Comparison of ENCODE assay signal across 22 cellular contexts in genomic region chr4:38111024-38111423, GRCh38.
DNase-seq lines count a peak whose midpoint lies in the region; ATAC-seq and TF ChIP-seq lines count a peak whose summit lies in the region.
"Had no signal": no experiment of that assay in that cellular context is flagged by ENCODE, and none has a peak within 500 bp of the region (broad histone marks: within the 10 kb centered on the region; RNA-seq: fewer than 3 reads in every experiment).

No MANE protein-coding gene starts in this region.

- H3K4me3 ChIP-seq in WERI-Rb-1 (ENCODE audit: low read depth, low read length) (no peak overlapping the region), PC-9 (no peak overlapping the region)
- H3K4me3 ChIP-seq: A549, Peyer's patch had no signal

- no peaks in the 10 kb centered on the region for H3K27me3 Mint-ChIP-seq in WTC11 (ENCODE audit: low read depth)
- H3K27me3 Mint-ChIP-seq in nephron progenitor cell (ENCODE audit: low read depth, poor library complexity), result no peaks in the 10 kb centered on the region
- H3K27me3 Mint-ChIP-seq: B cell, IgD-negative memory B cell had no signal

- no peak for TF ChIP-seq CTCF in WTC11 (IDR thresholded peaks at IDR 0.05)
- TF ChIP-seq CTCF in nephron progenitor cell (IDR thresholded peaks at IDR 0.05), result no peak
- no peak for TF ChIP-seq CTCF in WERI-Rb-1 (IDR thresholded peaks at IDR 0.05; ENCODE audit: low read depth, low read length)
- no peak for TF ChIP-seq CTCF in PC-9 (conservative IDR thresholded peaks at IDR 0.05)

- peaks cover 3% of the 10 kb centered on the region; the same call in 1 of the 2 replicates for H3F3A ChIP-seq in PC-9 (ENCODE audit: insufficient read depth, low read depth)

- peaks cover 63% of the 10 kb centered on the region for H3K4me1 Mint-ChIP-seq in WTC11
- peaks cover 96% of the 10 kb centered on the region for H3K4me1 Mint-ChIP-seq in nephron progenitor cell
- H3K4me1 Mint-ChIP-seq: B cell, IgD-negative memory B cell had no signal

- ATAC-seq in WTC11, result no peak
- ATAC-seq: A549 had no signal

- no peak overlapping the region for H3K27ac ChIP-seq in WERI-Rb-1
- H3K27ac ChIP-seq in PC-9, result no peak overlapping the region
- H3K27ac ChIP-seq: A549, Peyer's patch had no signal

- no peaks in the 10 kb centered on the region for H4K20me1 ChIP-seq in PC-9 (ENCODE audit: insufficient read depth)

- no peaks in the 10 kb centered on the region for H3K9me2 ChIP-seq in PC-9 (ENCODE audit: insufficient read depth)

- H3K9me3 ChIP-seq in WERI-Rb-1 (ENCODE audit: severe bottlenecking) (no peaks in the 10 kb centered on the region), PC-9 (ENCODE audit: insufficient read depth, low read depth) (no peaks in the 10 kb centered on the region)
- H3K9me3 ChIP-seq: A549, Peyer's patch had no signal

- no peak overlapping the region for H2AFZ ChIP-seq in PC-9

- H3K9me3 Mint-ChIP-seq in WTC11, result no peaks in the 10 kb centered on the region
- H3K9me3 Mint-ChIP-seq in nephron progenitor cell, result no peaks in the 10 kb centered on the region
- H3K9me3 Mint-ChIP-seq: CD14-positive monocyte, H9, HFFc6, IgD-negative memory B cell had no signal

- intact Hi-C loops in PC-9 (cut with micrococcal nuclease; ENCODE audit: unreplicated experiment), result no loop called here

- H3K36me3 Mint-ChIP-seq in WTC11 (peaks cover 26% of the 10 kb centered on the region), nephron progenitor cell (ENCODE audit: low read depth) (peaks cover 27% of the 10 kb centered on the region)

- peak; percentile 18 for DNase-seq in EH (ENCODE audit: low read depth)
- DNase-seq in HT1080 (ENCODE audit: low read depth), result peak; percentile 8
- DNase-seq in WTC11 (ENCODE audit: low spot score), result no peak
- no peak for DNase-seq in nephron progenitor cell
- no peak for DNase-seq in H4 (ENCODE audit: low spot score)
- no peak for DNase-seq in WERI-Rb-1
- no peak for DNase-seq in PC-9
- DNase-seq: DMS53, H9, HFFc6, Karpas-422, NCI-H1048, NCI-H1417 treated with DMSO at 0.1 percent for 48 hours, NCI-H187 treated with DMSO at 0.1 percent for 48 hours, NCI-H2227 treated with DMSO at 0.1 percent for 48 hours, NCI-H510A treated with DMSO at 0.1 percent for 48 hours, NCI-H748 treated with DMSO at 0.1 percent for 48 hours, Peyer's patch had no signal

- no TSS peak for BruUV-seq in PC-9 (replicated peaks; lab: Mats Ljungman, UMichigan)

- no peaks in the 10 kb centered on the region for H3K79me2 ChIP-seq in PC-9 (ENCODE audit: low read depth)

- CTCF ChIA-PET in WTC11 (lab: Charles Lee), result interaction anchor here (1.0 to 5.5 kb wide), 4 partner anchors 9 to 42 kb away, joined by 3 to 42 read pairs (median 3); no protein-coding TSS in a partner anchor
- CTCF ChIA-PET in PC-9 (lab: Charles Lee), result interaction anchor here (0.6 kb wide), 3 partner anchors 9 to 1075 kb away, joined by 5 read pairs; no protein-coding TSS in a partner anchor

- peaks cover 8% of the 10 kb centered on the region for H3K36me3 ChIP-seq in WERI-Rb-1
- H3K36me3 ChIP-seq in PC-9 (ENCODE audit: low read depth), result no peaks in the 10 kb centered on the region

- H3K4me1 ChIP-seq in PC-9 (replicated peaks; ENCODE audit: insufficient read depth), result no peaks in the 10 kb centered on the region
- H3K4me1 ChIP-seq: A549 had no signal

- H3K4me2 ChIP-seq in PC-9, result no peak overlapping the region
- H3K4me2 ChIP-seq: A549 had no signal

- H3K27ac Mint-ChIP-seq in WTC11 (peak overlapping the region; percentile 75), nephron progenitor cell (no peak overlapping the region)
- H3K27ac Mint-ChIP-seq: B cell, HFFc6, IgD-negative memory B cell had no signal

- no peaks in the 10 kb centered on the region for H3K27me3 ChIP-seq in WERI-Rb-1 (ENCODE audit: insufficient read depth, low read depth, severe bottlenecking)
- no peaks in the 10 kb centered on the region for H3K27me3 ChIP-seq in PC-9 (ENCODE audit: insufficient read depth, low read depth)
- H3K27me3 ChIP-seq: Peyer's patch had no signal

- POLR2A ChIA-PET in WTC11 (lab: Charles Lee), result no interaction called here
- POLR2A ChIA-PET in PC-9 (lab: Charles Lee; ENCODE audit: unreplicated experiment), result no interaction called here

- H3K4me3 Mint-ChIP-seq in WTC11 (no peak overlapping the region), nephron progenitor cell (peak overlapping the region; percentile 52)
- H3K4me3 Mint-ChIP-seq: B cell, CD14-positive monocyte, H9, HFFc6, IgD-negative memory B cell had no signal

TF ChIP-seq in WTC11, 78 proteins besides CTCF, POLR2A, EP300 and RAD21:
- TF ChIP-seq, protein P1, sequence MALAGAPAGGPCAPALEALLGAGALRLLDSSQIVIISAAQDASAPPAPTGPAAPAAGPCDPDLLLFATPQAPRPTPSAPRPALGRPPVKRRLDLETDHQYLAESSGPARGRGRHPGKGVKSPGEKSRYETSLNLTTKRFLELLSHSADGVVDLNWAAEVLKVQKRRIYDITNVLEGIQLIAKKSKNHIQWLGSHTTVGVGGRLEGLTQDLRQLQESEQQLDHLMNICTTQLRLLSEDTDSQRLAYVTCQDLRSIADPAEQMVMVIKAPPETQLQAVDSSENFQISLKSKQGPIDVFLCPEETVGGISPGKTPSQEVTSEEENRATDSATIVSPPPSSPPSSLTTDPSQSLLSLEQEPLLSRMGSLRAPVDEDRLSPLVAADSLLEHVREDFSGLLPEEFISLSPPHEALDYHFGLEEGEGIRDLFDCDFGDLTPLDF (CRISPR knock-in tag; IDR thresholded peaks at IDR 0.05), result no peak
- TF ChIP-seq ELF4 (CRISPR knock-in tag; IDR thresholded peaks at IDR 0.05; ENCODE audit: low read depth) (no peak), ATF3 (CRISPR knock-in tag; conservative IDR thresholded peaks at IDR 0.05) (no peak), ZNF263 (CRISPR knock-in tag; IDR thresholded peaks at IDR 0.05; ENCODE audit: low read depth) (no peak), PREB (CRISPR knock-in tag; IDR thresholded peaks at IDR 0.05; ENCODE audit: borderline replicate concordance) (no peak), TCF7 (CRISPR knock-in tag; IDR thresholded peaks at IDR 0.05; ENCODE audit: low read depth) (no peak), AR (CRISPR knock-in tag; IDR thresholded peaks at IDR 0.05) (no peak), ETV6 (CRISPR knock-in tag; IDR thresholded peaks at IDR 0.05) (no peak), RORB (CRISPR knock-in tag; IDR thresholded peaks at IDR 0.05) (no peak), NFYB (CRISPR knock-in tag; conservative IDR thresholded peaks at IDR 0.05; ENCODE audit: low read depth) (no peak)
- TF ChIP-seq, protein P2, sequence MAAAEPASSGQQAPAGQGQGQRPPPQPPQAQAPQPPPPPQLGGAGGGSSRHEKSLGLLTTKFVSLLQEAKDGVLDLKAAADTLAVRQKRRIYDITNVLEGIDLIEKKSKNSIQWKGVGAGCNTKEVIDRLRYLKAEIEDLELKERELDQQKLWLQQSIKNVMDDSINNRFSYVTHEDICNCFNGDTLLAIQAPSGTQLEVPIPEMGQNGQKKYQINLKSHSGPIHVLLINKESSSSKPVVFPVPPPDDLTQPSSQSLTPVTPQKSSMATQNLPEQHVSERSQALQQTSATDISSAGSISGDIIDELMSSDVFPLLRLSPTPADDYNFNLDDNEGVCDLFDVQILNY (CRISPR knock-in tag; IDR thresholded peaks at IDR 0.05), result no peak

Comparison
In these comparisons a context has a peak if more than half of its experiments do, and no peak if none do; other contexts are left out.
1. DNase-seq: peak in EH (single experiment) and HT1080 (single experiment); none in WTC11 (single experiment), nephron progenitor cell (single experiment), H4 (single experiment), WERI-Rb-1 (single experiment) and PC-9 (0 of 2).